ENCODE assay signal across 8 cellular contexts in genomic region chr7:100586266-100587025, GRCh38. TPM values are rescaled to one million over a fixed set of nuclear protein-coding genes. Genes with fewer than 3 reads are reported as not detected.
A peak's percentile ranks its signal among the peaks of the same experiment; 100 is the strongest.
DNase-seq lines count a peak whose midpoint lies in the region; ATAC-seq and TF ChIP-seq lines count a peak whose summit lies in the region.

Gene FBXO24 (plus strand): TSS chr7:100586328. CDS start chr7:100586626, 298 bp downstream.

- peak within 1 kb of the TSS; percentile 82 for H2AFZ ChIP-seq in neuronal stem cell (ENCODE audit: low read length)

- WGBS in gastroesophageal sphincter (ENCODE audit: low coverage in 1 of 2), 2 donors: 0% methylated on average over 1 to 3 of the region's 53 CpGs
- no CpG with 5 or more reads among the region's 53 CpGs for WGBS in neuronal stem cell (ENCODE audit: extremely low coverage in 2 of 2, insufficient read length in 2 of 2, insufficient replicate concordance in 1 of 2), 2 donors

- peaks cover 3% of the 10 kb centered on the region for H3K79me1 ChIP-seq in neuronal stem cell (ENCODE audit: low read depth, low read length)

- H2BK120ac ChIP-seq in neuronal stem cell (ENCODE audit: low read depth, low read length): peak within 1 kb of the TSS; percentile 47

- H3K36me3 ChIP-seq in gastroesophageal sphincter (peaks cover 0 to 22% of the 10 kb centered on the region in 2 donors), neuronal stem cell (replicated peaks in 1 of 2; ENCODE audit: control insufficient read depth in 2 of 2, insufficient read depth in 2 of 2, low read length in 2 of 2) (peaks cover 9 to 24% of the 10 kb centered on the region in 2 donors), subcutaneous abdominal adipose tissue (ENCODE audit: control insufficient read depth in 5 of 5, insufficient read depth in 5 of 5, low read length in 5 of 5) (peaks cover 0 to 16% (median 10%) of the 10 kb centered on the region in 5 donors)

- TF ChIP-seq EP300 in gastroesophageal sphincter (IDR thresholded peaks at IDR 0.05): no peak

- no peaks in the 10 kb centered on the region for H3K9me3 Mint-ChIP-seq in HFFc6
- no peaks in the 10 kb centered on the region for H3K9me3 Mint-ChIP-seq in activated naive CD4-positive, alpha-beta T cell treated with anti-CD3 and anti-CD28 coated beads, Interleukin-2, amount 10 ng/mL, durations not matched to agents 7 days and 5 days

- no peak within 1 kb of the TSS for H2BK12ac ChIP-seq in neuronal stem cell (ENCODE audit: low read length)

- H3K4me2 ChIP-seq in neuronal stem cell (ENCODE audit: insufficient read depth, low read length, poor library complexity, severe bottlenecking): peak within 1 kb of the TSS; percentile 97

- peak within 1 kb of the TSS; percentile 73 for H2AK5ac ChIP-seq in neuronal stem cell (ENCODE audit: low read depth, low read length)

- H3K4me3 Mint-ChIP-seq in HFFc6: peak within 1 kb of the TSS; percentile 95
- H3K4me3 Mint-ChIP-seq in activated naive CD4-positive, alpha-beta T cell treated with anti-CD3 and anti-CD28 coated beads, Interleukin-2, amount 10 ng/mL, durations not matched to agents 7 days and 5 days: peak within 1 kb of the TSS; percentile 89

- peak within 1 kb of the TSS; percentile 99 for H3K18ac ChIP-seq in neuronal stem cell (ENCODE audit: low read length)

- H3K4me1 ChIP-seq in gastroesophageal sphincter: peaks cover 0 to 63% (median 35%) of the 10 kb centered on the region in 3 donors
- H3K4me1 ChIP-seq in neuronal stem cell (ENCODE audit: control insufficient read depth in 2 of 2, insufficient read depth in 1 of 2, low read depth in 1 of 2, low read length in 2 of 2): peaks cover 25 to 32% of the 10 kb centered on the region in 2 donors
- peaks cover 14 to 59% (median 44%) of the 10 kb centered on the region in 5 donors for H3K4me1 ChIP-seq in subcutaneous abdominal adipose tissue (ENCODE audit: control insufficient read depth in 5 of 5, insufficient read depth in 5 of 5, low read length in 5 of 5)

- H3K9ac ChIP-seq in neuronal stem cell (ENCODE audit: low read depth, low read length, poor library complexity) (peak within 1 kb of the TSS; percentile 99), subcutaneous abdominal adipose tissue (ENCODE audit: low read length in 5 of 5) (peak within 1 kb of the TSS; percentile 66 to 91 (median 82))

- peak within 1 kb of the TSS; percentile 87 for H3K27ac Mint-ChIP-seq in HFFc6
- H3K27ac Mint-ChIP-seq in activated naive CD4-positive, alpha-beta T cell treated with anti-CD3 and anti-CD28 coated beads, Interleukin-2, amount 10 ng/mL, durations not matched to agents 7 days and 5 days: peak within 1 kb of the TSS; percentile 98

- no peak within 1 kb of the TSS for H4K91ac ChIP-seq in neuronal stem cell (ENCODE audit: low read depth, low read length, poor library complexity)

- H3K14ac ChIP-seq in neuronal stem cell (ENCODE audit: low read length): peak within 1 kb of the TSS; percentile 85

- H3K27me3 ChIP-seq in gastroesophageal sphincter: peaks cover 10% of the 10 kb centered on the region
- no peaks in the 10 kb centered on the region for H3K27me3 ChIP-seq in neuronal stem cell (ENCODE audit: control insufficient read depth in 3 of 3, insufficient read depth in 3 of 3, low read depth in 1 of 3, low read length in 3 of 3)
- peaks cover 0 to 15% (median 2%) of the 10 kb centered on the region in 5 donors for H3K27me3 ChIP-seq in subcutaneous abdominal adipose tissue (ENCODE audit: control insufficient read depth in 5 of 5, insufficient read depth in 4 of 5, low read length in 5 of 5)

- TF ChIP-seq POLR2A in gastroesophageal sphincter (IDR thresholded peaks at IDR 0.05): peak in 1 of 2 donors; percentile 27

- H2BK15ac ChIP-seq in neuronal stem cell (ENCODE audit: low read length): peak within 1 kb of the TSS; percentile 86

- in situ Hi-C loops in SK-MEL-5 (cut with HindIII; ENCODE audit: low pct_unique_long_range_greater_than_20kb, low sequenced_read_pairs): no loop called here

- peak; percentile 94 for ATAC-seq in gastroesophageal sphincter

- peak within 1 kb of the TSS; percentile 99 for H3K23ac ChIP-seq in neuronal stem cell (ENCODE audit: low read depth, low read length, poor library complexity)

- H4K8ac ChIP-seq in neuronal stem cell (ENCODE audit: low read depth, low read length): no peak within 1 kb of the TSS

- peak within 1 kb of the TSS; percentile 84 to 95 for H3K4me3 ChIP-seq in gastroesophageal sphincter
- H3K4me3 ChIP-seq in neuronal stem cell (ENCODE audit: low read length in 2 of 2): peak within 1 kb of the TSS; percentile 91 to 97
- peak within 1 kb of the TSS; percentile 85 to 97 (median 96) for H3K4me3 ChIP-seq in subcutaneous abdominal adipose tissue (ENCODE audit: low read depth in 1 of 5, low read length in 5 of 5)

- H3K27ac ChIP-seq in gastroesophageal sphincter: peak within 1 kb of the TSS; percentile 88 to 95 (median 94)
- H3K27ac ChIP-seq in neuronal stem cell (replicated peaks; ENCODE audit: low read length): peak within 1 kb of the TSS; percentile 88
- peak within 1 kb of the TSS; percentile 72 for H3K27ac ChIP-seq in subcutaneous abdominal adipose tissue (ENCODE audit: low read depth, low read length)

- no peak for TF ChIP-seq CTCF in HFFc6 (IDR thresholded peaks at IDR 0.05)
- TF ChIP-seq CTCF in gastroesophageal sphincter (IDR thresholded peaks at IDR 0.05): no peak

- H3K4me1 Mint-ChIP-seq in HFFc6 (ENCODE audit: low read depth): peaks cover 37% of the 10 kb centered on the region
- H3K4me1 Mint-ChIP-seq in activated naive CD4-positive, alpha-beta T cell treated with anti-CD3 and anti-CD28 coated beads, Interleukin-2, amount 10 ng/mL, durations not matched to agents 7 days and 5 days: peaks cover 36% of the 10 kb centered on the region

- no peak within 1 kb of the TSS for H3K4ac ChIP-seq in neuronal stem cell (ENCODE audit: low read length)

- DNase-seq in GM04504 (ENCODE audit: low read depth) (peak; percentile 100), HFFc6 (peak; percentile 100), NAMALWA (ENCODE audit: low spot score) (peak; percentile 100), SK-MEL-5 (ENCODE audit: low read depth, low spot score) (peak; percentile 100), neuronal stem cell (ENCODE audit: low spot score) (peak; percentile 100)
- DNase-seq in activated naive CD4-positive, alpha-beta T cell treated with anti-CD3 and anti-CD28 coated beads, Interleukin-2, amount 10 ng/mL, durations not matched to agents 7 days and 5 days: peak; percentile 100

- CTCF ChIA-PET in activated naive CD4-positive, alpha-beta T cell treated with anti-CD3 and anti-CD28 coated beads, Interleukin-2, amount 10 ng/mL, durations not matched to agents 7 days and 5 days (lab: Charles Lee): interaction anchor here (0.6 to 9.1 kb wide), 11 partner anchors 11 to 527 kb away, joined by 3 to 130 read pairs (median 4); partner anchors contain the start of genes MOSPD3, POP7 and SLC12A9

- H2BK5ac ChIP-seq in neuronal stem cell (ENCODE audit: low read length): peak within 1 kb of the TSS; percentile 91

- no peaks in the 10 kb centered on the region for H3K9me3 ChIP-seq in gastroesophageal sphincter
- no peaks in the 10 kb centered on the region for H3K9me3 ChIP-seq in neuronal stem cell (replicated peaks in 1 of 2; ENCODE audit: control insufficient read depth in 2 of 2, insufficient read depth in 1 of 2, low read depth in 1 of 2, low read length in 2 of 2)
- H3K9me3 ChIP-seq in subcutaneous abdominal adipose tissue (ENCODE audit: control insufficient read depth in 5 of 5, low read length in 5 of 5): no peaks in the 10 kb centered on the region

- peaks cover 6% of the 10 kb centered on the region for H3K27me3 Mint-ChIP-seq in HFFc6 (ENCODE audit: insufficient read depth)
- H3K27me3 Mint-ChIP-seq in activated naive CD4-positive, alpha-beta T cell treated with anti-CD3 and anti-CD28 coated beads, Interleukin-2, amount 10 ng/mL, durations not matched to agents 7 days and 5 days: peaks cover 30% of the 10 kb centered on the region

- H3K36me3 Mint-ChIP-seq in HFFc6 (ENCODE audit: low read depth): peaks cover 6% of the 10 kb centered on the region
- peaks cover 21% of the 10 kb centered on the region for H3K36me3 Mint-ChIP-seq in activated naive CD4-positive, alpha-beta T cell treated with anti-CD3 and anti-CD28 coated beads, Interleukin-2, amount 10 ng/mL, durations not matched to agents 7 days and 5 days

RNA-seq across cellular contexts. Expression of gene FBXO24, which starts in this region (rescaled TPM):
- total RNA-seq in HFFc6 (2021; fragmentation: NEBNext Ultra II Directional; extraction: Animal tissue kit (Norgen Biotek cat#: 25700)): under 1 TPM; 0.20 to 0.47 (median 0.28) TPM
- 0.13 and 0.55 TPM in 2 replicates for total RNA-seq in SK-MEL-5 (2014; rRNA removed; shearing (Covaris generic))
- polyA plus RNA-seq in SK-MEL-5 (2015; cell fraction: cytosol; rRNA removed): 1.9 and 3.2 TPM in 2 replicates
- 4.4 and 8.3 TPM in 2 replicates for polyA plus RNA-seq in SK-MEL-5 (2015; cell fraction: nucleus; rRNA removed)
- 1 to 10 TPM in 2 of 4 donors, not detected in 2; 1.8 to 1.9 TPM for total RNA-seq in gastroesophageal sphincter
- polyA plus RNA-seq in neuronal stem cell (2013, experiment 1 of 2): 1.2 TPM
- 1.1 TPM for polyA plus RNA-seq in neuronal stem cell (2013, experiment 2 of 2)

Comparison
In these comparisons a context has a peak if more than half of its experiments do, and no peak if none do; other contexts are left out.
1. Peak in every context shown above with its lines: DNase-seq, ATAC-seq, H3K4me3 ChIP-seq and H3K27ac ChIP-seq.
2. Peak in DNase-seq in HFFc6; RNA of the gene not detected or under 1 TPM.